In genomic region chr13:47831265-47831664, GRCh38 we compare ENCODE assay signal across 20 cellular contexts.
DNase-seq lines count a peak whose midpoint lies in the region; TF ChIP-seq lines count a peak whose summit lies in the region.
"Had no signal": no experiment of that assay in that cellular context is flagged by ENCODE, and none has a peak within 500 bp of the region (broad histone marks: within the 10 kb centered on the region; RNA-seq: fewer than 3 reads in every experiment).

No MANE protein-coding gene starts in this region.

- WGBS in GM23248 (ENCODE audit: low coverage in 1 of 2, low lambda C conversion rate in 2 of 2, missing lambda C conversion rate in 2 of 2), 2 experiments, result 56 to 73% methylated on average over 1 of the region's 1 CpG

- H3K27ac ChIP-seq in GM23248 (no peak overlapping the region), tibial artery (no peak overlapping the region)
- H3K27ac ChIP-seq: A549, RWPE1, SJSA1 had no signal

- H3K4me1 ChIP-seq in GM23248 (ENCODE audit: insufficient read depth) (0 out of 2 replicates have a peak, but pooled peaks cover 8% of the 10 kb centered on the region), adipocyte (ENCODE audit: control insufficient read depth, insufficient read depth, low read length) (peaks cover 10% of the 10 kb centered on the region), tibial artery (no peaks in the 10 kb centered on the region)
- H3K4me1 ChIP-seq: A549, HAP-1, SJSA1 had no signal

- H3K27me3 ChIP-seq in GM23248 (replicated peaks; ENCODE audit: insufficient read depth) (no peaks in the 10 kb centered on the region), adipocyte (replicated peaks; ENCODE audit: control insufficient read depth, insufficient read depth, low read length) (no peaks in the 10 kb centered on the region), tibial artery (no peaks in the 10 kb centered on the region)
- H3K27me3 ChIP-seq: SJSA1 had no signal

- intact Hi-C loops in head of caudate nucleus (cut with DNase I), result no loop called here
- intact Hi-C loops in tibial artery (cut with DNase I; ENCODE audit: low total_unique reads), result no loop called here

- no peak overlapping the region for H3K9ac ChIP-seq in GM23248
- no peak overlapping the region for H3K9ac ChIP-seq in adipocyte (ENCODE audit: low read length)

- H3F3A ChIP-seq in GM23248 (ENCODE audit: insufficient read depth), result 0 out of 2 replicates have a peak, but pooled peaks cover 4% of the 10 kb centered on the region

- H2AFZ ChIP-seq in GM23248, result no peak overlapping the region

- no peak for TF ChIP-seq CTCF in tibial artery (IDR thresholded peaks at IDR 0.05)

- H3K36me3 ChIP-seq in GM23248 (ENCODE audit: low read depth) (no peaks in the 10 kb centered on the region), adipocyte (ENCODE audit: control insufficient read depth, insufficient read depth, low read length, severe bottlenecking) (no peaks in the 10 kb centered on the region), tibial artery (no peaks in the 10 kb centered on the region)
- H3K36me3 ChIP-seq: HAP-1, SJSA1 had no signal

- in situ Hi-C loops in GM23248 (cut with MboI), result no loop called here

- H4K20me1 ChIP-seq in GM23248 (ENCODE audit: insufficient read depth), result no peaks in the 10 kb centered on the region

- no peak overlapping the region for H3K4me3 ChIP-seq in GM23248
- no peak overlapping the region for H3K4me3 ChIP-seq in adipocyte (ENCODE audit: low read length)
- H3K4me3 ChIP-seq in tibial artery, result no peak overlapping the region
- H3K4me3 ChIP-seq: A549, HAP-1, SJSA1 had no signal

- H3K9me3 ChIP-seq in GM23248 (ENCODE audit: low read depth), result no peaks in the 10 kb centered on the region
- no peaks in the 10 kb centered on the region for H3K9me3 ChIP-seq in adipocyte (ENCODE audit: control insufficient read depth, low read length)
- no peaks in the 10 kb centered on the region for H3K9me3 ChIP-seq in tibial artery
- H3K9me3 ChIP-seq: A549, HAP-1, SJSA1 had no signal

- DNase-seq in GM23248 (peak; percentile 49), adipocyte (ENCODE audit: low read depth) (peak; percentile 37), fibroblast of gingiva (ENCODE audit: low read depth) (peak; percentile 61), left kidney (ENCODE audit: low read depth, low spot score) (peak; percentile 12), NCI-H1694 (lab: John Stamatoyannopoulos, UW) (no peak), head of caudate nucleus (no peak), tibial artery (no peak)
- DNase-seq in activated naive CD4-positive, alpha-beta T cell treated with anti-CD3 and anti-CD28 coated beads, Interleukin-2, amount 50 U/mL, for 16 hours, result no peak
- DNase-seq: C1 segment of cervical spinal cord, DMS 273 treated with DMSO at 0.1 percent for 48 hours, KBM-7, NCI-H146, NCI-H2081 treated with DMSO at 0.1 percent for 48 hours, NCI-H510A, NCI-H774, PC-3 had no signal

- H3K9me2 ChIP-seq in GM23248 (ENCODE audit: insufficient read depth), result no peaks in the 10 kb centered on the region

- no peaks in the 10 kb centered on the region for H3K79me2 ChIP-seq in GM23248 (ENCODE audit: insufficient read depth)

- H3K4me2 ChIP-seq in GM23248 (ENCODE audit: unreplicated experiment), result no peak overlapping the region
- H3K4me2 ChIP-seq: A549 had no signal

Comparison
In these comparisons a context has a peak if more than half of its experiments do, and no peak if none do; other contexts are left out.
1. DNase-seq: peak in GM23248 (single experiment), adipocyte (single experiment), fibroblast of gingiva (single experiment) and left kidney (single experiment); none in NCI-H1694 (single experiment), head of caudate nucleus (0 of 42), tibial artery (0 of 2) and activated naive CD4-positive, alpha-beta T cell treated with anti-CD3 and anti-CD28 coated beads, Interleukin-2, amount 50 U/mL, for 16 hours (single experiment).